2 cellular contexts compared by ENCODE assay signal in genomic region chr17:64384253-64385186, GRCh38.
TF ChIP-seq lines count a peak whose summit lies in the region.

No MANE protein-coding gene starts in this region.

TF ChIP-seq in A549, 52 proteins besides CTCF, POLR2A, EP300 and RAD21 (continued from another document):
- TF ChIP-seq ZFP36 (IDR thresholded peaks at IDR 0.05; ENCODE audit: borderline replicate concordance, partially characterized antibody) = no peak
- TF ChIP-seq EHMT2 (IDR thresholded peaks at IDR 0.05; ENCODE audit: low read depth) = no peak
- no peak for TF ChIP-seq FOSB (CRISPR knock-in tag; IDR thresholded peaks at IDR 0.05)
TF ChIP-seq in A549: peak in this region for 0.

TF ChIP-seq in GM12878, 131 proteins besides CTCF, POLR2A, EP300 and RAD21 (continued from another document):
- no peak for TF ChIP-seq ATF2 (IDR thresholded peaks at IDR 0.05; ENCODE audit: low read length)
- no peak for TF ChIP-seq ZNF274 (IDR thresholded peaks at IDR 0.05; ENCODE audit: insufficient read depth, insufficient read length)
- TF ChIP-seq E4F1 (IDR thresholded peaks at IDR 0.05; ENCODE audit: borderline replicate concordance, partially characterized antibody) = no peak
- no peak for TF ChIP-seq ZNF207 (IDR thresholded peaks at IDR 0.05; ENCODE audit: borderline replicate concordance)
- no peak for TF ChIP-seq NKRF (conservative IDR thresholded peaks at IDR 0.05)
- TF ChIP-seq FOXM1 (IDR thresholded peaks at IDR 0.05; ENCODE audit: low read depth, low read length) = no peak
- TF ChIP-seq RB1 (IDR thresholded peaks at IDR 0.05; ENCODE audit: borderline replicate concordance) = no peak
